29 cellular contexts compared by ENCODE assay signal in the genomic region with DNA sequence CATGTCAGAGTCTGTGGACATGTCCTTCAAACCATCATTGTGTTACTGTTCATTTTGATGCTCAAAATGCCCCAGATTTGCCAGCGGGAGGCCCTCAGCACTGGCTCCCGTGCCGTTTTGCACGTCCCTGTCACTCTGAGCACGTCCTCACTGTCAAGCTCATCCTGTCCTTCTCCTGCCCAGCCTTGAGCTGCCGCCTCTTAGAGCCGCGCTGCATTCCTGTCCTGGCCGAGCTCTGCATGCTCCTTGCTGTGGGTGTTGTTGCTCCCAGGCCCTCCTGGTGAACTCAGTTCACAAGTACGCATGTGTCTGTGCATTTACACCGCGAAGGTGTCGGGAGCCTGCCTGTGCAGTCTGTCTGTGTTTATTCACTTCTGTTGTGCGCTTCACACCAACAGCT.
"Had no signal": no experiment of that assay in that cellular context is flagged by ENCODE, and none has a peak within 500 bp of the region (broad histone marks: within the 10 kb centered on the region; RNA-seq: fewer than 3 reads in every experiment).

No MANE protein-coding gene starts in this region.

- H3K4me1 Mint-ChIP-seq: activated T-helper 17 cell treated with anti-CD3 and anti-CD28 coated beads, Interleukin-2, amount 50 U/mL, for 72 hours had no signal

- H3K9me3 Mint-ChIP-seq: activated CD8-positive, alpha-beta T cell treated with anti-CD3 and anti-CD28 coated beads for 36 hours; activated T-cell treated with anti-CD3 and anti-CD28 coated beads, Interleukin-2, amount 50 U/mL, for 4 hours; activated T-helper 17 cell treated with anti-CD3 and anti-CD28 coated beads, Interleukin-2, amount 50 U/mL, for 72 hours; dendritic cell treated with granulocyte-macrophage colony-stimulating factor and Interleukin-4, amounts not matched to agents 40 ng/mL and 50 ng/mL, for 4 days; nephron; stimulated activated naive B cell treated with anti-CD40 and anti-IgM and Interleukin-4, amounts not matched to agents 10 μg/mL and 1 μg/mL and 100 μg/mL, for 72 hours; T-helper 1 cell treated with Interleukin-12 subunit alpha and Interleukin-12 subunit beta and Interleukin-4 antibody, amounts not matched to agents 30 μg/mL and 1 μg/mL, for 36 hours had no signal

- ATAC-seq: activated CD8-positive, alpha-beta T cell treated with anti-CD3 and anti-CD28 coated beads for 36 hours; activated T-cell treated with anti-CD3 and anti-CD28 coated beads, Interleukin-2, amount 50 U/mL, for 4 hours; activated T-helper 17 cell treated with anti-CD3 and anti-CD28 coated beads, Interleukin-2, amount 50 U/mL, for 72 hours; foreskin keratinocyte; left lung; mucosa of descending colon; stimulated activated naive B cell treated with anti-CD40 and anti-IgM and Interleukin-4, amounts not matched to agents 10 μg/mL and 1 μg/mL and 100 μg/mL, for 72 hours had no signal

- H3K27me3 ChIP-seq: esophagus muscularis mucosa, foreskin keratinocyte, heart right ventricle, left lung, ovary, stomach, thyroid gland had no signal

- H3K4me3 Mint-ChIP-seq: activated CD8-positive, alpha-beta T cell treated with anti-CD3 and anti-CD28 coated beads for 36 hours; activated T-cell treated with anti-CD3 and anti-CD28 coated beads, Interleukin-2, amount 50 U/mL, for 4 hours; activated T-helper 17 cell treated with anti-CD3 and anti-CD28 coated beads, Interleukin-2, amount 50 U/mL, for 72 hours; dendritic cell treated with granulocyte-macrophage colony-stimulating factor and Interleukin-4, amounts not matched to agents 40 ng/mL and 50 ng/mL, for 4 days; nephron; stimulated activated naive B cell treated with anti-CD40 and anti-IgM and Interleukin-4, amounts not matched to agents 10 μg/mL and 1 μg/mL and 100 μg/mL, for 72 hours; T-helper 1 cell treated with Interleukin-12 subunit alpha and Interleukin-12 subunit beta and Interleukin-4 antibody, amounts not matched to agents 30 μg/mL and 1 μg/mL, for 36 hours had no signal

- H3K27ac Mint-ChIP-seq: activated CD8-positive, alpha-beta T cell treated with anti-CD3 and anti-CD28 coated beads for 36 hours; activated T-helper 17 cell treated with anti-CD3 and anti-CD28 coated beads, Interleukin-2, amount 50 U/mL, for 72 hours; dendritic cell treated with granulocyte-macrophage colony-stimulating factor and Interleukin-4, amounts not matched to agents 40 ng/mL and 50 ng/mL, for 4 days; nephron; stimulated activated naive B cell treated with anti-CD40 and anti-IgM and Interleukin-4, amounts not matched to agents 10 μg/mL and 1 μg/mL and 100 μg/mL, for 72 hours; T-helper 1 cell treated with Interleukin-12 subunit alpha and Interleukin-12 subunit beta and Interleukin-4 antibody, amounts not matched to agents 30 μg/mL and 1 μg/mL, for 36 hours had no signal

- H3K9me3 ChIP-seq: esophagus muscularis mucosa, heart right ventricle, left lung, mucosa of descending colon, ovary, prostate gland, stomach, thyroid gland had no signal

- DNase-seq: activated CD4-positive, alpha-beta T cell treated with anti-CD3 and anti-CD28 coated beads for 1 hour; activated CD4-positive, alpha-beta T cell treated with anti-CD3 and anti-CD28 coated beads, Interleukin-2, amount 50 U/mL, for 1 hour; activated CD8-positive, alpha-beta T cell treated with anti-CD3 and anti-CD28 coated beads for 36 hours; activated gamma-delta T cell treated with Interleukin-2 at 50 U/mL for 16 hours; activated naive CD4-positive, alpha-beta T cell treated with anti-CD3 and anti-CD28 coated beads, Interleukin-2, amount 50 U/mL, for 16 hours; activated T-cell treated with anti-CD3 and anti-CD28 coated beads, Interleukin-2, amount 50 U/mL, for 4 hours; amniotic stem cell; central memory CD4-positive, alpha-beta T cell; foreskin keratinocyte; heart right ventricle; kidney glomerular epithelial cell; ovary; retina; stimulated activated CD4-positive, alpha-beta T cell treated with anti-CD3 and anti-CD28 coated beads, Interleukin-1b, Interleukin-23, amount 100 ng/mL, for 48 hours; stimulated activated CD4-positive, alpha-beta T cell treated with anti-CD3 and anti-CD28 coated beads, Interleukin-4, amount 100 ng/mL, for 4 hours; stimulated activated CD8-positive, alpha-beta memory T cell treated with anti-CD3 and anti-CD28 coated beads, Interleukin-4, amount 100 ng/mL, for 48 hours; stimulated activated naive B cell treated with anti-CD40 and anti-IgM and Interleukin-4, amounts not matched to agents 10 μg/mL and 1 μg/mL and 100 μg/mL, for 72 hours; stomach; T1000; thyroid gland had no signal

- H3K27me3 Mint-ChIP-seq: activated CD8-positive, alpha-beta T cell treated with anti-CD3 and anti-CD28 coated beads for 36 hours; activated T-helper 17 cell treated with anti-CD3 and anti-CD28 coated beads, Interleukin-2, amount 50 U/mL, for 72 hours; stimulated activated naive B cell treated with anti-CD40 and anti-IgM and Interleukin-4, amounts not matched to agents 10 μg/mL and 1 μg/mL and 100 μg/mL, for 72 hours had no signal

- H3K27ac ChIP-seq: esophagus muscularis mucosa, foreskin keratinocyte, heart right ventricle, left lung, ovary, prostate gland, stomach, thyroid gland had no signal

- H3K4me2 ChIP-seq: smooth muscle cell had no signal

- H3K4me3 ChIP-seq: esophagus muscularis mucosa, heart right ventricle, left lung, mucosa of descending colon, ovary, prostate gland, smooth muscle cell, stomach, thyroid gland had no signal

- H3K36me3 Mint-ChIP-seq: stimulated activated naive B cell treated with anti-CD40 and anti-IgM and Interleukin-4, amounts not matched to agents 10 μg/mL and 1 μg/mL and 100 μg/mL, for 72 hours had no signal

- H3K4me1 ChIP-seq: foreskin keratinocyte, left lung, prostate gland, thyroid gland had no signal

- H3K36me3 ChIP-seq: left lung, ovary, prostate gland, thyroid gland had no signal
